9 cellular contexts compared by ENCODE assay signal in genomic region chr5:71830626-71831539, GRCh38.
A peak's percentile ranks its signal among the peaks of the same experiment; 100 is the strongest.
DNase-seq lines count a peak whose midpoint lies in the region; TF ChIP-seq lines count a peak whose summit lies in the region.
"Had no signal": no experiment of that assay in that cellular context is flagged by ENCODE, and none has a peak within 500 bp of the region (broad histone marks: within the 10 kb centered on the region; RNA-seq: fewer than 3 reads in every experiment).

No MANE protein-coding gene starts in this region.

- peaks cover 0 to 13% of the 10 kb centered on the region in 2 donors for H3K9me3 ChIP-seq in right atrium auricular region

- H3K36me3 ChIP-seq in right atrium auricular region, result no peaks in the 10 kb centered on the region

- DNase-seq in NCI-H2196 (lab: John Stamatoyannopoulos, UW; ENCODE audit: unreplicated experiment) (peak; percentile 9), NCI-H2196 treated with DMSO at 0.1 percent for 48 hours (lab: John Stamatoyannopoulos, UW; ENCODE audit: unreplicated experiment) (no peak), amniotic stem cell (lab: John Stamatoyannopoulos, UW) (peak; percentile 86), right atrium auricular region (ENCODE audit: low spot score) (peak; percentile 66), germinal center (ENCODE audit: low spot score) (no peak), SW480 (ENCODE audit: low spot score) (no peak)
- no peak for DNase-seq in stimulated activated naive CD4-positive, alpha-beta T cell treated with Interleukin-2 at 50 U/mL for 16 hours (lab: John Stamatoyannopoulos, UW)

- peaks cover 0 to 22% of the 10 kb centered on the region in 2 donors for H3K4me1 ChIP-seq in right atrium auricular region

- H3K4me3 ChIP-seq in right atrium auricular region, result no peak overlapping the region

- TF ChIP-seq CTCF in right atrium auricular region (IDR thresholded peaks at IDR 0.05), result no peak

- no peaks in the 10 kb centered on the region for H3K27me3 ChIP-seq in right atrium auricular region

- H3K27ac ChIP-seq in right atrium auricular region, result peak overlapping the region; percentile 59 to 85
- peak overlapping the region; percentile 8 for H3K27ac ChIP-seq in temporal lobe (ENCODE audit: low read depth, low read length)
- H3K27ac ChIP-seq: C4-2B had no signal

Comparison
In these comparisons a context has a peak if more than half of its experiments do, and no peak if none do; other contexts are left out.
1. DNase-seq: peak in NCI-H2196 (single experiment), amniotic stem cell (single experiment) and right atrium auricular region (single experiment); none in NCI-H2196 treated with DMSO at 0.1 percent for 48 hours (single experiment), germinal center (single experiment), stimulated activated naive CD4-positive, alpha-beta T cell treated with Interleukin-2 at 50 U/mL for 16 hours (single experiment) and SW480 (single experiment).